ENCODE assay signal across 26 cellular contexts in genomic region chr6:104540743-104541142, GRCh38.
DNase-seq lines count a peak whose midpoint lies in the region; ATAC-seq and TF ChIP-seq lines count a peak whose summit lies in the region.
"Had no signal": no experiment of that assay in that cellular context is flagged by ENCODE, and none has a peak within 500 bp of the region (broad histone marks: within the 10 kb centered on the region; RNA-seq: fewer than 3 reads in every experiment).

No MANE protein-coding gene starts in this region.

- no peak for TF ChIP-seq POLR2A in IMR-90 (IDR thresholded peaks at IDR 0.05; ENCODE audit: low read depth, low read length)

- H2AK5ac ChIP-seq in IMR-90 (ENCODE audit: low read depth, low read length), result no peak overlapping the region

- H3K4me2 ChIP-seq in IMR-90 (ENCODE audit: low read depth, low read length), result peak overlapping the region; percentile 20; the same call in 1 of the 2 replicates

- BruUV-seq in IMR-90 (replicated peaks; lab: Mats Ljungman, UMichigan), result no TSS peak

- no peak overlapping the region for H2BK20ac ChIP-seq in IMR-90 (ENCODE audit: low read depth, low read length)

- intact Hi-C loops in IMR-90 (cut with micrococcal nuclease), result no loop called here

- no peaks in the 10 kb centered on the region for H3K36me3 ChIP-seq in IMR-90 (ENCODE audit: control insufficient read depth, insufficient read depth, low read length)
- H3K36me3 ChIP-seq: adrenal gland, esophagus squamous epithelium, ovary had no signal

- no peak overlapping the region for H3K4me3 ChIP-seq in IMR-90 (ENCODE audit: insufficient read depth, low read depth, low read length)
- H3K4me3 ChIP-seq: adrenal gland, esophagus squamous epithelium, ovary had no signal

- TF ChIP-seq CTCF in IMR-90 (conservative IDR thresholded peaks at IDR 0.05; ENCODE audit: low read depth, low read length), result no peak

- no peak overlapping the region for H2BK15ac ChIP-seq in IMR-90 (ENCODE audit: low read depth, low read length)

- in situ Hi-C loops in IMR-90 (cut with MboI; ENCODE audit: low sequenced_read_pairs), result no loop called here

- no peak overlapping the region for H2BK5ac ChIP-seq in IMR-90 (ENCODE audit: low read depth, low read length, poor library complexity, severe bottlenecking)

- dilution Hi-C loops in IMR-90 (cut with HindIII; ENCODE audit: low sequenced_read_pairs, unreplicated experiment), result no loop called here

- no peak overlapping the region for H4K91ac ChIP-seq in IMR-90 (ENCODE audit: insufficient read depth, low read depth, low read length)

- no peak overlapping the region for H2BK120ac ChIP-seq in IMR-90 (ENCODE audit: low read depth, low read length)

- CTCF ChIA-PET in IMR-90 (lab: Yijun Ruan, JAX), result no interaction called here

- peak; percentile 64 for DNase-seq in A172 (ENCODE audit: low spot score)
- DNase-seq in IMR-90, result peak; percentile 44
- DNase-seq in astrocyte of the hippocampus (ENCODE audit: low read depth, low spot score), result peak; percentile 64
- DNase-seq in hepatic stellate cell (ENCODE audit: low spot score), result peak; percentile 8
- no peak for DNase-seq in DMS 273 (lab: John Stamatoyannopoulos, UW; ENCODE audit: unreplicated experiment)
- no peak for DNase-seq in NCI-H1694 treated with DMSO at 0.1 percent for 48 hours (lab: John Stamatoyannopoulos, UW)
- no peak for DNase-seq in activated naive CD4-positive, alpha-beta T cell treated with Interleukin-2 at 50 U/mL for 16 hours
- DNase-seq: activated CD8-positive, alpha-beta memory T cell treated with anti-CD3 and anti-CD28 coated beads, Interleukin-2, amount 50 U/mL, for 48 hours; activated effector memory CD4-positive, alpha-beta T cell treated with Interleukin-2 at 50 U/mL for 16 hours; adrenal gland; DMS153; effector memory CD4-positive, alpha-beta T cell; esophagus squamous epithelium; naive B cell; NCI-H2029 treated with DMSO at 0.1 percent for 48 hours; NCI-H510A treated with DMSO at 0.1 percent for 48 hours; ovary; stimulated activated CD4-positive, alpha-beta T cell treated with anti-CD3 and anti-CD28 coated beads, Interleukin-1b, Interleukin-23, amount 100 ng/mL, for 48 hours; stimulated activated naive CD4-positive, alpha-beta T cell treated with Interleukin-2 at 50 U/mL for 16 hours; T-helper 1 cell had no signal

- H3K4me1 ChIP-seq in IMR-90 (ENCODE audit: control insufficient read depth, insufficient read depth, low read length), result no peaks in the 10 kb centered on the region
- H3K4me1 ChIP-seq: esophagus squamous epithelium had no signal

- TF ChIP-seq RAD21 in IMR-90 (IDR thresholded peaks at IDR 0.05; ENCODE audit: low read length), result no peak

- no peak overlapping the region for H3K23ac ChIP-seq in IMR-90 (ENCODE audit: low read depth, low read length)

- no peak overlapping the region for H3K56ac ChIP-seq in IMR-90 (ENCODE audit: extremely low read depth, insufficient read depth, low read length)

- no peak overlapping the region for H3K9ac ChIP-seq in IMR-90 (ENCODE audit: low read depth, low read length)

- H3K14ac ChIP-seq in IMR-90 (replicated peaks; ENCODE audit: low read depth, low read length), result no peak overlapping the region

- H3K9me1 ChIP-seq in IMR-90 (ENCODE audit: insufficient read depth, low read length), result no peaks in the 10 kb centered on the region

- no peak overlapping the region for H3K4ac ChIP-seq in IMR-90 (ENCODE audit: low read depth, low read length)

- H2AFZ ChIP-seq in IMR-90 (replicated peaks; ENCODE audit: low read length, poor library complexity), result no peak overlapping the region

- no peaks in the 10 kb centered on the region for H3K9me3 ChIP-seq in IMR-90 (ENCODE audit: control insufficient read depth, insufficient read depth, low read length)
- H3K9me3 ChIP-seq: adrenal gland, esophagus squamous epithelium, ovary had no signal

- H3K27me3 ChIP-seq in IMR-90 (ENCODE audit: control insufficient read depth, insufficient read depth, low read length), result no peaks in the 10 kb centered on the region
- H3K27me3 ChIP-seq: adrenal gland, esophagus squamous epithelium, ovary had no signal

- POLR2A ChIA-PET in IMR-90 (lab: Charles Lee; ENCODE audit: unreplicated experiment), result no interaction called here

- no peaks in the 10 kb centered on the region for H4K20me1 ChIP-seq in IMR-90 (ENCODE audit: insufficient read depth, low read length)

- no peak overlapping the region for H3K18ac ChIP-seq in IMR-90 (ENCODE audit: low read depth, low read length)

- H3K27ac ChIP-seq in IMR-90 (ENCODE audit: insufficient read depth, low read length), result no peak overlapping the region
- H3K27ac ChIP-seq: 22Rv1, C4-2B, esophagus squamous epithelium, HL-60, ovary, RWPE1, VCaP had no signal

- ATAC-seq in IMR-90 (ENCODE audit: low read depth) (peak; percentile 40), HG03378 (IDR thresholded peaks at IDR 0.05; ENCODE audit: unreplicated experiment) (no peak)

- no peak overlapping the region for H4K5ac ChIP-seq in IMR-90 (ENCODE audit: low read depth, low read length)

- H3K79me1 ChIP-seq in IMR-90 (ENCODE audit: low read depth in 1 of 2, low read length in 2 of 2), result no peaks in the 10 kb centered on the region

- no peak overlapping the region for H2AK9ac ChIP-seq in IMR-90 (replicated peaks; ENCODE audit: low read depth, low read length, poor library complexity)

- H4K8ac ChIP-seq in IMR-90 (ENCODE audit: low read depth in 2 of 2, low read length in 2 of 2), result no peak overlapping the region

TF ChIP-seq in IMR-90, 13 proteins besides CTCF, POLR2A, EP300 and RAD21:
- TF ChIP-seq SMC3 (IDR thresholded peaks at IDR 0.05; ENCODE audit: low read depth, low read length) (no peak), CEBPB (IDR thresholded peaks at IDR 0.05; ENCODE audit: low read depth, low read length) (no peak), BHLHE40 (IDR thresholded peaks at IDR 0.05; ENCODE audit: low read depth, low read length) (no peak), MXI1 (IDR thresholded peaks at IDR 0.05; ENCODE audit: borderline replicate concordance, low read depth, low read length) (no peak)

Comparison
In these comparisons a context has a peak if more than half of its experiments do, and no peak if none do; other contexts are left out.
1. DNase-seq: peak in A172 (single experiment), IMR-90 (single experiment), astrocyte of the hippocampus (single experiment) and hepatic stellate cell (single experiment); none in DMS 273 (single experiment), NCI-H1694 treated with DMSO at 0.1 percent for 48 hours (single experiment) and activated naive CD4-positive, alpha-beta T cell treated with Interleukin-2 at 50 U/mL for 16 hours (single experiment).